In the genomic region with DNA sequence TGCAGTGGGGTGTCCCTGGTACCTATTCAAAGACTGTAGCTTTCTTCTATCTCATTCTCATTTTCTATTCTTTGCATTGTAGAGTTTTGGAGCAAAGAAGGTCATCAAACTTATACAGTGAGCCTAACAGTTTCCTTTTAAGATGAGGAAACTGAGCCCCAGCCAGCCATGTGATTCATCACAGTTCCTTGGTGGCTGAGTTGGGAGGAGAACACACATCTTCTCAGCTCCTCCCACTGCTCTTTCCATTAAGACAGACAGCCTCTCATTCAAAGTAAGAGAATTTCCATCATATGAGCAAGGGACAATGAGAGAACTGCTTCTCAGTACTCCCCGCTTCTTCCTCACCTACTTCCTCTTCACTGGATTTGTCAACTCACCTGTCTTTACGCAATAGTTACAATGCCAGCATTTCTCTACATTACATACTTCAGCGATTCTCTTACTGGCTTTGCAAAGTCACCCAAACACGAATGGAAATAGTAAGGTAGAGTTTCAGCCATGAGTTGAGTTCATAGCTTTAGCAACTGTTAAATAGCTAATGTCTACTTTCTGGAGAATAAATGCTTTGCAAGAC, we compare ENCODE assay signal across 1 cellular context.
TF ChIP-seq lines count a peak whose summit lies in the region.

No MANE protein-coding gene starts in this region.

TF ChIP-seq in GM23338, 12 proteins besides CTCF, POLR2A, EP300 and RAD21 (continued from another document):
- TF ChIP-seq, protein P1, sequence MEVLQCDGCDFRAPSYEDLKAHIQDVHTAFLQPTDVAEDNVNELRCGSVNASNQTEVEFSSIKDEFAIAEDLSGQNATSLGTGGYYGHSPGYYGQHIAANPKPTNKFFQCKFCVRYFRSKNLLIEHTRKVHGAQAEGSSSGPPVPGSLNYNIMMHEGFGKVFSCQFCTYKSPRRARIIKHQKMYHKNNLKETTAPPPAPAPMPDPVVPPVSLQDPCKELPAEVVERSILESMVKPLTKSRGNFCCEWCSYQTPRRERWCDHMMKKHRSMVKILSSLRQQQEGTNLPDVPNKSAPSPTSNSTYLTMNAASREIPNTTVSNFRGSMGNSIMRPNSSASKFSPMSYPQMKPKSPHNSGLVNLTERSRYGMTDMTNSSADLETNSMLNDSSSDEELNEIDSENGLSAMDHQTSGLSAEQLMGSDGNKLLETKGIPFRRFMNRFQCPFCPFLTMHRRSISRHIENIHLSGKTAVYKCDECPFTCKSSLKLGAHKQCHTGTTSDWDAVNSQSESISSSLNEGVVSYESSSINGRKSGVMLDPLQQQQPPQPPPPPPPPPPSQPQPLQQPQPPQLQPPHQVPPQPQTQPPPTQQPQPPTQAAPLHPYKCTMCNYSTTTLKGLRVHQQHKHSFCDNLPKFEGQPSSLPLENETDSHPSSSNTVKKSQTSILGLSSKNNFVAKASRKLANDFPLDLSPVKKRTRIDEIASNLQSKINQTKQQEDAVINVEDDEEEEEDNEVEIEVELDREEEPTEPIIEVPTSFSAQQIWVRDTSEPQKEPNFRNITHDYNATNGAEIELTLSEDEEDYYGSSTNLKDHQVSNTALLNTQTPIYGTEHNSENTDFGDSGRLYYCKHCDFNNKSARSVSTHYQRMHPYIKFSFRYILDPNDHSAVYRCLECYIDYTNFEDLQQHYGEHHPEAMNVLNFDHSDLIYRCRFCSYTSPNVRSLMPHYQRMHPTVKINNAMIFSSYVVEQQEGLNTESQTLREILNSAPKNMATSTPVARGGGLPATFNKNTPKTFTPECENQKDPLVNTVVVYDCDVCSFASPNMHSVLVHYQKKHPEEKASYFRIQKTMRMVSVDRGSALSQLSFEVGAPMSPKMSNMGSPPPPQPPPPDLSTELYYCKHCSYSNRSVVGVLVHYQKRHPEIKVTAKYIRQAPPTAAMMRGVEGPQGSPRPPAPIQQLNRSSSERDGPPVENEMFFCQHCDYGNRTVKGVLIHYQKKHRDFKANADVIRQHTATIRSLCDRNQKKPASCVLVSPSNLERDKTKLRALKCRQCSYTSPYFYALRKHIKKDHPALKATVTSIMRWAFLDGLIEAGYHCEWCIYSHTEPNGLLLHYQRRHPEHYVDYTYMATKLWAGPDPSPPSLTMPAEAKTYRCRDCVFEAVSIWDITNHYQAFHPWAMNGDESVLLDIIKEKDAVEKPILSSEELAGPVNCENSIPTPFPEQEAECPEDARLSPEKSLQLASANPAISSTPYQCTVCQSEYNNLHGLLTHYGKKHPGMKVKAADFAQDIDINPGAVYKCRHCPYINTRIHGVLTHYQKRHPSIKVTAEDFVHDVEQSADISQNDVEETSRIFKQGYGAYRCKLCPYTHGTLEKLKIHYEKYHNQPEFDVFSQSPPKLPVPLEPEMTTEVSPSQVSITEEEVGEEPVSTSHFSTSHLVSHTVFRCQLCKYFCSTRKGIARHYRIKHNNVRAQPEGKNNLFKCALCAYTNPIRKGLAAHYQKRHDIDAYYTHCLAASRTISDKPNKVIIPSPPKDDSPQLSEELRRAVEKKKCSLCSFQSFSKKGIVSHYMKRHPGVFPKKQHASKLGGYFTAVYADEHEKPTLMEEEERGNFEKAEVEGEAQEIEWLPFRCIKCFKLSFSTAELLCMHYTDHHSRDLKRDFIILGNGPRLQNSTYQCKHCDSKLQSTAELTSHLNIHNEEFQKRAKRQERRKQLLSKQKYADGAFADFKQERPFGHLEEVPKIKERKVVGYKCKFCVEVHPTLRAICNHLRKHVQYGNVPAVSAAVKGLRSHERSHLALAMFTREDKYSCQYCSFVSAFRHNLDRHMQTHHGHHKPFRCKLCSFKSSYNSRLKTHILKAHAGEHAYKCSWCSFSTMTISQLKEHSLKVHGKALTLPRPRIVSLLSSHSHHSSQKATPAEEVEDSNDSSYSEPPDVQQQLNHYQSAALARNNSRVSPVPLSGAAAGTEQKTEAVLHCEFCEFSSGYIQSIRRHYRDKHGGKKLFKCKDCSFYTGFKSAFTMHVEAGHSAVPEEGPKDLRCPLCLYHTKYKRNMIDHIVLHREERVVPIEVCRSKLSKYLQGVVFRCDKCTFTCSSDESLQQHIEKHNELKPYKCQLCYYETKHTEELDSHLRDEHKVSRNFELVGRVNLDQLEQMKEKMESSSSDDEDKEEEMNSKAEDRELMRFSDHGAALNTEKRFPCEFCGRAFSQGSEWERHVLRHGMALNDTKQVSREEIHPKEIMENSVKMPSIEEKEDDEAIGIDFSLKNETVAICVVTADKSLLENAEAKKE (CRISPR knock-in tag; IDR thresholded peaks at IDR 0.05): no peak
- TF ChIP-seq JUNB (IDR thresholded peaks at IDR 0.05; ENCODE audit: unreplicated experiment) (no peak), ZNF331 (CRISPR knock-in tag; IDR thresholded peaks at IDR 0.05; ENCODE audit: low read depth) (no peak), ZNF114 (CRISPR knock-in tag; IDR thresholded peaks at IDR 0.05) (no peak), EZH2phosphoT487 (IDR thresholded peaks at IDR 0.05; ENCODE audit: unreplicated experiment) (no peak), POLR2AphosphoS5 (IDR thresholded peaks at IDR 0.05; ENCODE audit: low read depth) (no peak), EZH2 (IDR thresholded peaks at IDR 0.05; ENCODE audit: low read depth, unreplicated experiment) (no peak), REST (IDR thresholded peaks at IDR 0.05; ENCODE audit: unreplicated experiment) (no peak), NANOG (IDR thresholded peaks at IDR 0.05; ENCODE audit: borderline replicate concordance) (no peak), STAT1 (IDR thresholded peaks at IDR 0.05; ENCODE audit: unreplicated experiment) (no peak)
- TF ChIP-seq, protein P2, sequence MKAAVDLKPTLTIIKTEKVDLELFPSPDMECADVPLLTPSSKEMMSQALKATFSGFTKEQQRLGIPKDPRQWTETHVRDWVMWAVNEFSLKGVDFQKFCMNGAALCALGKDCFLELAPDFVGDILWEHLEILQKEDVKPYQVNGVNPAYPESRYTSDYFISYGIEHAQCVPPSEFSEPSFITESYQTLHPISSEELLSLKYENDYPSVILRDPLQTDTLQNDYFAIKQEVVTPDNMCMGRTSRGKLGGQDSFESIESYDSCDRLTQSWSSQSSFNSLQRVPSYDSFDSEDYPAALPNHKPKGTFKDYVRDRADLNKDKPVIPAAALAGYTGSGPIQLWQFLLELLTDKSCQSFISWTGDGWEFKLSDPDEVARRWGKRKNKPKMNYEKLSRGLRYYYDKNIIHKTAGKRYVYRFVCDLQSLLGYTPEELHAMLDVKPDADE (IDR thresholded peaks at IDR 0.05): no peak
